Comparison of ENCODE assay signal across 1 cellular context in the genomic region with DNA sequence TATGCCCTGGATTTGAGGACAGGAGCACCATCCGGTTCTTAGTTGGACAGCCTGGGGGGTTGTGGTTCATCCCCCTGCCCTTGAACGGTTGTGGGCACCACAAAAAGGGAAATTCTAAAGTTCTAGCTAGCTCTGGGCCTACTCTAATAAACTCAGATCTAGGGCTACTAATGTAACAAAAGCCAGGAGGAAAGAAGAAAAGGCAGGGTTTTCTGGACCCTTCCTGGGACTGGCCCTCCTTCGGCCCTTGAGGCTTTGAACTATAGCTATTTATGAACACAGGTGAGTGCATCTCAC.
TF ChIP-seq lines count a peak whose summit lies in the region.

No MANE protein-coding gene starts in this region.

TF ChIP-seq in K562, 482 proteins besides CTCF, POLR2A, EP300 and RAD21:
- TF ChIP-seq JUND (IDR thresholded peaks at IDR 0.05; ENCODE audit: borderline replicate concordance, low read depth, low read length) (no peak), JUND (tag; IDR thresholded peaks at IDR 0.05; ENCODE audit: borderline replicate concordance, low read depth, low read length) (0 out of 3 replicates have a peak, but pooled peaks have one; percentile 7), YY1 (IDR thresholded peaks at IDR 0.05; ENCODE audit: borderline replicate concordance in 1 of 3, control insufficient read depth in 1 of 3, extremely low read depth in 1 of 3, insufficient read depth in 3 of 3, insufficient read length in 1 of 3, insufficient replicate concordance in 2 of 3, low read depth in 1 of 3, low read length in 2 of 3) (peak in 1 of 3 experiments; percentile 0), CREBBP (IDR thresholded peaks at IDR 0.05; ENCODE audit: low read depth, low read length) (no peak)
- TF ChIP-seq, protein P1, sequence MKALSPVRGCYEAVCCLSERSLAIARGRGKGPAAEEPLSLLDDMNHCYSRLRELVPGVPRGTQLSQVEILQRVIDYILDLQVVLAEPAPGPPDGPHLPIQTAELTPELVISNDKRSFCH (CRISPR knock-in tag; IDR thresholded peaks at IDR 0.05): no peak
- TF ChIP-seq, protein P1 (tag; IDR thresholded peaks at IDR 0.05): peak; percentile 28; the same call in 1 of the 2 replicates
